Comparison of ENCODE assay signal across 30 cellular contexts in the genomic region with DNA sequence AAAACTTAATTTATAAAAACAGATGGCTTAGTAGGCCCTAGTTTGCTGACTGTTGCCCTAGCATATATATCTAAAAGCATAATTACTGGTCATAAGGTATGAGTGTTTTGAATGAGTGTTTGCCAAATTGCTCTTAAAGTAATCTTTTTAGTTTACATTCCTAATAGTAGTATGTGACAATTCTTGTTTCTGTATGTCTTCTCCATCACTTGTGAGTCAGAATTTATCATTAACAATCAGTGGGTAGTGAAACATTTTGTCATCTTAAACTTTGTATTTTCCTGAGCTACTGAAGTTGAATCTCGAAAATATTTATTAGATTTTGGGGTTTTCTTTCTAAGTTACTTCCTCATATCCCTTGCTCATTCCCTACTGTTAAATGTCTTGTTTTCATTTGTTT. TPM values are rescaled to one million over a fixed set of nuclear protein-coding genes. Genes with fewer than 3 reads are reported as not detected.
A peak's percentile ranks its signal among the peaks of the same experiment; 100 is the strongest.
DNase-seq lines count a peak whose midpoint lies in the region; ATAC-seq and TF ChIP-seq lines count a peak whose summit lies in the region.
"Had no signal": no experiment of that assay in that cellular context is flagged by ENCODE, and none has a peak within 500 bp of the region (broad histone marks: within the 10 kb centered on the region; RNA-seq: fewer than 3 reads in every experiment).

No MANE protein-coding gene starts in this region.

- no peak overlapping the region for H3K27ac Mint-ChIP-seq in naive thymus-derived CD4-positive, alpha-beta T cell
- H3K27ac Mint-ChIP-seq: activated CD4-positive, alpha-beta memory T cell treated with anti-CD3 and anti-CD28 coated beads, Interleukin-2, amount 10 ng/mL, durations not matched to agents 7 days and 5 days; activated naive CD8-positive, alpha-beta T cell; CD4-positive, alpha-beta T cell; dendritic cell treated with granulocyte-macrophage colony-stimulating factor and Interleukin-4, amounts not matched to agents 40 ng/mL and 50 ng/mL, for 4 days; mesothelial cell of epicardium; naive thymus-derived CD8-positive, alpha-beta T cell; T-cell had no signal

- no peaks in the 10 kb centered on the region for H3K4me1 ChIP-seq in SK-N-SH (ENCODE audit: control insufficient read depth in 1 of 2, insufficient read depth in 2 of 2, low read depth in 1 of 2, low read length in 1 of 2)
- H3K4me1 ChIP-seq in smooth muscle cell (ENCODE audit: low read depth): peaks cover 3% of the 10 kb centered on the region
- no peaks in the 10 kb centered on the region for H3K4me1 ChIP-seq in naive thymus-derived CD4-positive, alpha-beta T cell (ENCODE audit: control insufficient read depth in 2 of 2, insufficient read depth in 2 of 2, low read length in 2 of 2)
- H3K4me1 ChIP-seq: ascending aorta, esophagus muscularis mucosa, upper lobe of left lung had no signal

- peak; percentile 69 for DNase-seq in ELR (ENCODE audit: low read depth)
- DNase-seq in SK-N-SH: no peak
- DNase-seq in fibroblast of pulmonary artery (ENCODE audit: low read depth): peak; percentile 3
- no peak for DNase-seq in smooth muscle cell (lab: John Stamatoyannopoulos, UW; ENCODE audit: unreplicated experiment)
- no peak for DNase-seq in naive thymus-derived CD4-positive, alpha-beta T cell
- no peak for DNase-seq in mucosa of gallbladder (ENCODE audit: low spot score)
- DNase-seq: activated CD4-positive, alpha-beta memory T cell treated with anti-CD3 and anti-CD28 coated beads, Interleukin-2, amount 10 ng/mL, durations not matched to agents 7 days and 5 days; activated CD8-positive, alpha-beta memory T cell treated with anti-CD3 and anti-CD28 coated beads, Interleukin-2, amount 50 U/mL, for 48 hours; activated effector memory CD4-positive, alpha-beta T cell treated with Interleukin-2 at 50 U/mL for 16 hours; AML-193; CD4-positive, alpha-beta T cell; central memory CD4-positive, alpha-beta T cell; endodermal cell; glutamatergic neuron; Karpas-422; left ventricle myocardium superior; naive thymus-derived CD8-positive, alpha-beta T cell; NCI-H1048; NCI-H187 treated with DMSO at 0.1 percent for 48 hours; NCI-H524; stimulated activated CD4-positive, alpha-beta T cell treated with anti-CD3 and anti-CD28 coated beads, Interleukin-2, amount 100 ng/mL, for 24 hours; T-cell; upper lobe of left lung had no signal

- 0 out of 2 replicates have a peak overlapping the region, but pooled peaks have one; percentile 4 for H3K9ac ChIP-seq in SK-N-SH
- peak overlapping the region; percentile 26 for H3K9ac ChIP-seq in smooth muscle cell (ENCODE audit: low read depth)

- no peak for TF ChIP-seq CTCF in SK-N-SH (IDR thresholded peaks at IDR 0.05)
- TF ChIP-seq CTCF in fibroblast of pulmonary artery (IDR thresholded peaks at IDR 0.05; ENCODE audit: low read length, missing control alignments): no peak
- no peak for TF ChIP-seq CTCF in smooth muscle cell (IDR thresholded peaks at IDR 0.05; ENCODE audit: borderline replicate concordance, insufficient read depth, poor library complexity, severe bottlenecking)

- peaks cover 24 to 36% of the 10 kb centered on the region in 2 experiments for H3K36me3 ChIP-seq in SK-N-SH (replicated peaks in 1 of 2; ENCODE audit: control insufficient read depth in 1 of 2, insufficient read depth in 2 of 2, low read length in 1 of 2)
- H3K36me3 ChIP-seq in smooth muscle cell (ENCODE audit: low read depth): peaks cover 3% of the 10 kb centered on the region
- peaks cover 0 to 5% (median 0%) of the 10 kb centered on the region in 3 experiments for H3K36me3 ChIP-seq in naive thymus-derived CD4-positive, alpha-beta T cell (ENCODE audit: control insufficient read depth in 2 of 3, insufficient read depth in 3 of 3, low read length in 3 of 3)

- no peaks in the 10 kb centered on the region for H3K4me1 Mint-ChIP-seq in naive thymus-derived CD4-positive, alpha-beta T cell
- H3K4me1 Mint-ChIP-seq: activated CD4-positive, alpha-beta memory T cell treated with anti-CD3 and anti-CD28 coated beads, Interleukin-2, amount 10 ng/mL, durations not matched to agents 7 days and 5 days; mesothelial cell of epicardium; naive thymus-derived CD8-positive, alpha-beta T cell; T-cell had no signal

- H3F3A ChIP-seq in SK-N-SH (replicated peaks; ENCODE audit: insufficient read depth): peaks cover 4% of the 10 kb centered on the region
- no peaks in the 10 kb centered on the region for H3F3A ChIP-seq in smooth muscle cell (ENCODE audit: low read depth)

- H3K4me3 ChIP-seq in SK-N-SH (ENCODE audit: low read depth in 2 of 2, low read length in 1 of 2) (no peak overlapping the region), fibroblast of pulmonary artery (replicated peaks; ENCODE audit: low read depth, low read length) (no peak overlapping the region), smooth muscle cell (no peak overlapping the region)
- H3K4me3 ChIP-seq in naive thymus-derived CD4-positive, alpha-beta T cell (ENCODE audit: low read length): no peak overlapping the region
- H3K4me3 ChIP-seq: ascending aorta, esophagus muscularis mucosa, upper lobe of left lung had no signal

- no peaks in the 10 kb centered on the region for H3K27me3 Mint-ChIP-seq in naive thymus-derived CD4-positive, alpha-beta T cell
- H3K27me3 Mint-ChIP-seq: activated CD4-positive, alpha-beta memory T cell treated with anti-CD3 and anti-CD28 coated beads, Interleukin-2, amount 10 ng/mL, durations not matched to agents 7 days and 5 days; activated naive CD8-positive, alpha-beta T cell; CD4-positive, alpha-beta T cell; dendritic cell treated with granulocyte-macrophage colony-stimulating factor and Interleukin-4, amounts not matched to agents 40 ng/mL and 50 ng/mL, for 4 days; naive thymus-derived CD8-positive, alpha-beta T cell; T-cell had no signal

- no peak overlapping the region for H3K27ac ChIP-seq in SK-N-SH (ENCODE audit: low read depth in 2 of 2, low read length in 1 of 2)
- peak overlapping the region; percentile 65 for H3K27ac ChIP-seq in smooth muscle cell (ENCODE audit: low read depth)
- H3K27ac ChIP-seq in naive thymus-derived CD4-positive, alpha-beta T cell (ENCODE audit: low read depth, low read length): no peak overlapping the region
- H3K27ac ChIP-seq: ascending aorta, esophagus muscularis mucosa, upper lobe of left lung had no signal

- POLR2A ChIA-PET in SK-N-SH (lab: Yijun Ruan, JAX): no interaction called here
- POLR2A ChIA-PET in naive thymus-derived CD4-positive, alpha-beta T cell (lab: Charles Lee): no interaction called here

- H3K9me3 Mint-ChIP-seq in naive thymus-derived CD4-positive, alpha-beta T cell: no peaks in the 10 kb centered on the region
- H3K9me3 Mint-ChIP-seq: activated CD4-positive, alpha-beta memory T cell treated with anti-CD3 and anti-CD28 coated beads, Interleukin-2, amount 10 ng/mL, durations not matched to agents 7 days and 5 days; CD4-positive, alpha-beta T cell; dendritic cell treated with granulocyte-macrophage colony-stimulating factor and Interleukin-4, amounts not matched to agents 40 ng/mL and 50 ng/mL, for 4 days; endodermal cell; mesothelial cell of epicardium; naive thymus-derived CD8-positive, alpha-beta T cell; T-cell had no signal

- H3K4me2 ChIP-seq in SK-N-SH (no peak overlapping the region), smooth muscle cell (peak overlapping the region; percentile 57)

- H3K9me3 ChIP-seq in SK-N-SH (no peaks in the 10 kb centered on the region), smooth muscle cell (replicated peaks; ENCODE audit: low read depth) (no peaks in the 10 kb centered on the region)
- H3K9me3 ChIP-seq in naive thymus-derived CD4-positive, alpha-beta T cell (ENCODE audit: control insufficient read depth in 2 of 3, low read length in 3 of 3): no peaks in the 10 kb centered on the region
- H3K9me3 ChIP-seq: ascending aorta, esophagus muscularis mucosa, upper lobe of left lung had no signal

- H3K27me3 ChIP-seq in SK-N-SH (ENCODE audit: insufficient read depth) (no peaks in the 10 kb centered on the region), smooth muscle cell (ENCODE audit: low read depth) (no peaks in the 10 kb centered on the region)
- no peaks in the 10 kb centered on the region for H3K27me3 ChIP-seq in naive thymus-derived CD4-positive, alpha-beta T cell (ENCODE audit: control insufficient read depth in 2 of 2, insufficient read depth in 2 of 2, low read length in 2 of 2)
- H3K27me3 ChIP-seq: ascending aorta, esophagus muscularis mucosa, upper lobe of left lung had no signal

- H3K79me2 ChIP-seq in SK-N-SH (ENCODE audit: insufficient read depth): no peaks in the 10 kb centered on the region
- H3K79me2 ChIP-seq in smooth muscle cell (ENCODE audit: low read depth): no peaks in the 10 kb centered on the region

- peaks cover 0 to 18% (median 7%) of the 10 kb centered on the region in 5 donors for H3K36me3 Mint-ChIP-seq in naive thymus-derived CD4-positive, alpha-beta T cell

- TF ChIP-seq RAD21 in SK-N-SH (IDR thresholded peaks at IDR 0.05; ENCODE audit: low read length): no peak

- intact Hi-C loops in naive thymus-derived CD4-positive, alpha-beta T cell (cut with micrococcal nuclease): no loop called here

- no peak for TF ChIP-seq EP300 in SK-N-SH (IDR thresholded peaks at IDR 0.05; ENCODE audit: borderline replicate concordance in 1 of 2, low read depth in 1 of 2, low read length in 1 of 2)

- H4K20me1 ChIP-seq in SK-N-SH (ENCODE audit: insufficient read depth): no peaks in the 10 kb centered on the region
- peaks cover 6% of the 10 kb centered on the region for H4K20me1 ChIP-seq in smooth muscle cell (ENCODE audit: low read depth)

- no peak for ATAC-seq in naive thymus-derived CD4-positive, alpha-beta T cell
- ATAC-seq in GM19463 (IDR thresholded peaks at IDR 0.05; ENCODE audit: unreplicated experiment): no peak
- ATAC-seq: activated CD4-positive, CD25-positive, alpha-beta regulatory T cell treated with anti-CD3 and anti-CD28 coated beads, Interleukin-2, amount 50 U/mL, for 24 hours; left ventricle myocardium superior; naive thymus-derived CD8-positive, alpha-beta T cell; T-cell had no signal

- 54% methylated on average over 1 of the region's 1 CpG for WGBS in SK-N-SH (ENCODE audit: low lambda C conversion rate)
- WGBS in smooth muscle cell (ENCODE audit: low lambda C conversion rate): 68% methylated on average over 1 of the region's 1 CpG

- CTCF ChIA-PET in SK-N-SH (lab: Yijun Ruan, JAX): interaction anchor here (1.0 to 1.2 kb wide), 2 partner anchors 9 to 29 kb away, joined by 3 read pairs; no protein-coding TSS in a partner anchor
- CTCF ChIA-PET in naive thymus-derived CD4-positive, alpha-beta T cell (lab: Charles Lee): interaction anchor here (0.6 to 1.1 kb wide), 2 partner anchors 9 to 31 kb away, joined by 3 to 5 read pairs; no protein-coding TSS in a partner anchor

- H2AFZ ChIP-seq in SK-N-SH (ENCODE audit: low read depth) (no peak overlapping the region), smooth muscle cell (ENCODE audit: low read depth) (no peak overlapping the region)

- no peak overlapping the region for H3K4me3 Mint-ChIP-seq in naive thymus-derived CD4-positive, alpha-beta T cell
- H3K4me3 Mint-ChIP-seq: activated CD4-positive, alpha-beta memory T cell treated with anti-CD3 and anti-CD28 coated beads, Interleukin-2, amount 10 ng/mL, durations not matched to agents 7 days and 5 days; activated naive CD8-positive, alpha-beta T cell; CD4-positive, alpha-beta T cell; dendritic cell treated with granulocyte-macrophage colony-stimulating factor and Interleukin-4, amounts not matched to agents 40 ng/mL and 50 ng/mL, for 4 days; endodermal cell; mesothelial cell of epicardium; naive thymus-derived CD8-positive, alpha-beta T cell; T-cell had no signal

- H3K9me2 ChIP-seq in SK-N-SH: no peaks in the 10 kb centered on the region

RNA-seq across cellular contexts. Expression of a gene that starts 49.6 kb away (rescaled TPM):
- polyA plus RNA-seq in SK-N-SH (2012; rRNA removed) (5.1 and 6.2 TPM in 2 replicates), smooth muscle cell (9.1 and 16.4 TPM in 2 replicates)
- polyA plus RNA-seq in SK-N-SH (2012; cell fraction: cytosol; rRNA removed): 4.6 and 5.5 TPM in 2 replicates
- 7.6 and 10.2 TPM in 2 replicates for polyA plus RNA-seq in SK-N-SH (2012; cell fraction: nucleus; rRNA removed)
- total RNA-seq in smooth muscle cell (36.7 and 51.1 TPM in 2 replicates), mucosa of gallbladder (39.1 TPM)
- 10 to 100 TPM; 25.1 to 53.2 (median 37.6) TPM for total RNA-seq in naive thymus-derived CD4-positive, alpha-beta T cell
- polyA plus RNA-seq in naive thymus-derived CD4-positive, alpha-beta T cell: 10 to 100 TPM; 18.8 to 34.5 TPM

Comparison
In these comparisons a context has a peak if more than half of its experiments do, and no peak if none do; other contexts are left out.
1. DNase-seq: peak in ELR (single experiment) and fibroblast of pulmonary artery (single experiment); none in SK-N-SH (single experiment), smooth muscle cell (single experiment), naive thymus-derived CD4-positive, alpha-beta T cell (0 of 9) and mucosa of gallbladder (single experiment).